Comparison of ENCODE assay signal across 8 cellular contexts in genomic region chr11:45921561-45922424, GRCh38. TPM values are rescaled to one million over a fixed set of nuclear protein-coding genes. Genes with fewer than 3 reads are reported as not detected.
DNase-seq lines count a peak whose midpoint lies in the region; ATAC-seq and TF ChIP-seq lines count a peak whose summit lies in the region.

No MANE protein-coding gene starts in this region.

- peaks cover 17% of the 10 kb centered on the region for H3K4me1 ChIP-seq in thymus (ENCODE audit: control insufficient read depth, insufficient read depth, low read length)

- in situ Hi-C loops in G401 (cut with HindIII; ENCODE audit: low sequenced_read_pairs) = no loop called here

- peak overlapping the region; percentile 45 for H3K4me3 ChIP-seq in thymus (ENCODE audit: low read length)

- H3K9me3 Mint-ChIP-seq in activated T-cell treated with anti-CD3 and anti-CD28 coated beads, Interleukin-2, amount 50 U/mL, for 4 hours = no peaks in the 10 kb centered on the region

- TF ChIP-seq CTCF in C4-2B (conservative IDR thresholded peaks at IDR 0.05) = no peak

- WGBS in thymus = 57% methylated on average over 54 of the region's 54 CpGs

- H3K27ac ChIP-seq in C4-2B (peak overlapping the region; percentile 90), thymus (ENCODE audit: low read depth) (no peak overlapping the region)

- peaks cover 14% of the 10 kb centered on the region for H3K27me3 Mint-ChIP-seq in activated T-cell treated with anti-CD3 and anti-CD28 coated beads, Interleukin-2, amount 50 U/mL, for 4 hours (ENCODE audit: low read depth)

- no peaks in the 10 kb centered on the region for H3K36me3 Mint-ChIP-seq in activated T-cell treated with anti-CD3 and anti-CD28 coated beads, Interleukin-2, amount 50 U/mL, for 4 hours (ENCODE audit: insufficient read depth)

- peak overlapping the region; percentile 70 for H3K4me3 Mint-ChIP-seq in activated T-cell treated with anti-CD3 and anti-CD28 coated beads, Interleukin-2, amount 50 U/mL, for 4 hours

- no peaks in the 10 kb centered on the region for H3K9me3 ChIP-seq in thymus (ENCODE audit: control insufficient read depth)

- no peaks in the 10 kb centered on the region for H3K36me3 ChIP-seq in thymus (ENCODE audit: control insufficient read depth, insufficient read depth)

- ATAC-seq in activated T-cell treated with anti-CD3 and anti-CD28 coated beads, Interleukin-2, amount 50 U/mL, for 4 hours = no peak
- no peak for ATAC-seq in HG03097 (IDR thresholded peaks at IDR 0.05; ENCODE audit: low FRiP score, unreplicated experiment)

- H3K4me1 Mint-ChIP-seq in activated T-cell treated with anti-CD3 and anti-CD28 coated beads, Interleukin-2, amount 50 U/mL, for 4 hours (ENCODE audit: low read depth) = peaks cover 34% of the 10 kb centered on the region

- peaks cover 40% of the 10 kb centered on the region for H3K27me3 ChIP-seq in thymus (ENCODE audit: control insufficient read depth, insufficient read depth)

- DNase-seq in NCI-H1105 (lab: John Stamatoyannopoulos, UW) (peak; percentile 93), islet precursor cell (peak; percentile 90), G401 (ENCODE audit: low spot score) (no peak), middle frontal gyrus (ENCODE audit: extremely low spot score, low spot score) (no peak)
- DNase-seq in activated T-cell treated with anti-CD3 and anti-CD28 coated beads, Interleukin-2, amount 50 U/mL, for 4 hours = no peak

RNA-seq across cellular contexts. Expression of gene LARGE2, which starts 0.7 kb away (rescaled TPM):
- total RNA-seq in activated T-cell treated with anti-CD3 and anti-CD28 coated beads, Interleukin-2, amount 50 U/mL, for 4 hours = 1 to 10 TPM; 1.8 to 6.0 (median 3.6) TPM
- polyA plus RNA-seq in thymus = 12.2 TPM
- not detected in 2 replicates for total RNA-seq in G401 (2014; rRNA removed; shearing (Covaris generic))

RNA-seq across cellular contexts. Expression of gene PEX16, which starts 4.1 kb away (rescaled TPM):
- total RNA-seq in activated T-cell treated with anti-CD3 and anti-CD28 coated beads, Interleukin-2, amount 50 U/mL, for 4 hours = 10 to 100 TPM; 44.6 to 52.6 (median 50.7) TPM
- polyA plus RNA-seq in thymus = 46.0 TPM
- 32.5 and 38.8 TPM in 2 replicates for total RNA-seq in G401 (2014; rRNA removed; shearing (Covaris generic))

RNA-seq across cellular contexts. Expression of gene FREY1, which starts 14.7 kb away (rescaled TPM):
- total RNA-seq in activated T-cell treated with anti-CD3 and anti-CD28 coated beads, Interleukin-2, amount 50 U/mL, for 4 hours = 1 to 10 TPM; 2.3 to 3.3 (median 2.4) TPM
- 0.62 TPM for polyA plus RNA-seq in thymus
- total RNA-seq in G401 (2014; rRNA removed; shearing (Covaris generic)) = 0.24 TPM in 1 of 2 replicates, not detected in the other

RNA-seq across cellular contexts. Expression of gene MAPK8IP1, which starts 36.3 kb away (rescaled TPM):
- 1 to 10 TPM in 1 of 3 donors, under 1 TPM in 2; 0.71 to 1.4 (median 0.87) TPM for total RNA-seq in activated T-cell treated with anti-CD3 and anti-CD28 coated beads, Interleukin-2, amount 50 U/mL, for 4 hours
- 2.1 TPM for polyA plus RNA-seq in thymus
- total RNA-seq in G401 (2014; rRNA removed; shearing (Covaris generic)) = 32.5 and 38.5 TPM in 2 replicates

Comparison
In these comparisons a context has a peak if more than half of its experiments do, and no peak if none do; other contexts are left out.
1. DNase-seq: peak in NCI-H1105 (single experiment) and islet precursor cell (single experiment); none in activated T-cell treated with anti-CD3 and anti-CD28 coated beads, Interleukin-2, amount 50 U/mL, for 4 hours (single experiment), G401 (single experiment) and middle frontal gyrus (single experiment).